23 cellular contexts compared by ENCODE assay signal in genomic region chr9:119698535-119698934, GRCh38.
"Had no signal": no experiment of that assay in that cellular context is flagged by ENCODE, and none has a peak within 500 bp of the region (broad histone marks: within the 10 kb centered on the region; RNA-seq: fewer than 3 reads in every experiment).

No MANE protein-coding gene starts in this region.

- H3K27me3 ChIP-seq: colonic mucosa, esophagus squamous epithelium, left lung, neural progenitor cell, sigmoid colon, tibial nerve, upper lobe of left lung had no signal

- H3K27ac ChIP-seq: colonic mucosa, esophagus squamous epithelium, heart right ventricle, left lung, neural progenitor cell, psoas muscle, sigmoid colon, thoracic aorta, tibial nerve, upper lobe of left lung had no signal

- H3K9me3 ChIP-seq: colonic mucosa, esophagus squamous epithelium, heart right ventricle, left lung, psoas muscle, sigmoid colon, thoracic aorta, tibial nerve, upper lobe of left lung had no signal

- ATAC-seq: heart right ventricle; left cardiac atrium; left lung; naive thymus-derived CD4-positive, alpha-beta T cell; psoas muscle; right cardiac atrium; stimulated activated effector memory CD8-positive, alpha-beta T cell treated with anti-CD3 and anti-CD28 coated beads, Interleukin-12 subunit alpha, Interleukin-12 subunit beta, amount 100 ng/mL, for 72 hours had no signal

- DNase-seq: colonic mucosa; effector CD8-positive, alpha-beta T cell; esophagus squamous epithelium; foreskin melanocyte; heart right ventricle; hippocampal formation; left cardiac atrium; mesenchymal stem cell; midbrain; naive thymus-derived CD4-positive, alpha-beta T cell; posterior cingulate gyrus; psoas muscle; right cardiac atrium; sigmoid colon; stimulated activated CD4-positive, alpha-beta T cell treated with anti-CD3 and anti-CD28 coated beads, Interleukin-2, amount 100 ng/mL, for 24 hours; stimulated activated CD4-positive, alpha-beta T cell treated with anti-CD3 and anti-CD28 coated beads, Interleukin-4, amount 100 ng/mL, for 24 hours; stimulated activated naive CD4-positive, alpha-beta T cell treated with Interleukin-2 at 50 U/mL for 16 hours had no signal

- H3K36me3 ChIP-seq: colonic mucosa, esophagus squamous epithelium, heart right ventricle, left lung, neural progenitor cell, sigmoid colon, thoracic aorta, tibial nerve, upper lobe of left lung had no signal

- H3K4me3 ChIP-seq: colonic mucosa, esophagus squamous epithelium, heart right ventricle, left lung, neural progenitor cell, psoas muscle, sigmoid colon, thoracic aorta, tibial nerve, upper lobe of left lung had no signal
